30 cellular contexts compared by ENCODE assay signal in the genomic region with DNA sequence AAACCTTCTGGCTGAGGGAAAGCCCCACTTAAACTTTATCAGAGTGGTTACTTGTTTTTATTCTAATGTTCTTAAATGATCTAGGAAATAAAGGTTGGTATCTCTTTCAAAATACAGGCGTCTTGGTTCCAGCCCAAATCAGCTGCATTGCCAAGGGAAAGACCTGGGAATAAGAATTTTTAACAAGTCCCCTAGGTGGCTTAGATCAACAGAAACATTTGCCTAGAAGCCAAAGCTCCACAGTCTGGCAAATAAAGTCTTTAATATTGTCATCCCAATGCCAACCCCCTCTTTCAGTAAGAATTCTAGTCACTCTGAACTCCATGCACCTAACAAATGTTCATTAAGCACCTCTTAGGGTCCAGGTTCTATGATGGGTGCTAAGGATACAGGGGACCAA.
"Had no signal": no experiment of that assay in that cellular context is flagged by ENCODE, and none has a peak within 500 bp of the region (broad histone marks: within the 10 kb centered on the region; RNA-seq: fewer than 3 reads in every experiment).

No MANE protein-coding gene starts in this region.

- H3K9me3 ChIP-seq: adrenal gland had no signal

- H3K27me3 ChIP-seq: adrenal gland had no signal

- H3K27ac ChIP-seq: adrenal gland, VCaP had no signal

- H3K36me3 ChIP-seq: adrenal gland had no signal

- DNase-seq: activated B cell treated with CpG ODN at 0.5 μM for 24 hours; activated CD4-positive, alpha-beta memory T cell treated with anti-CD3 and anti-CD28 coated beads for 36 hours; activated CD4-positive, alpha-beta T cell treated with anti-CD3 and anti-CD28 coated beads for 4 hours; activated CD4-positive, alpha-beta T cell treated with anti-CD3 and anti-CD28 coated beads, Interleukin-2, amount 50 U/mL, for 1 hour; activated CD4-positive, CD25-positive, alpha-beta regulatory T cell treated with anti-CD3 and anti-CD28 coated beads, Interleukin-2, amount 50 U/mL, for 72 hours; activated CD8-positive, alpha-beta memory T cell treated with anti-CD3 and anti-CD28 coated beads, Interleukin-2, amount 50 U/mL, for 4 hours; activated gamma-delta T cell treated with Interleukin-2 at 50 U/mL for 16 hours; activated naive CD4-positive, alpha-beta T cell treated with anti-CD3 and anti-CD28 coated beads, Interleukin-2, amount 10 ng/mL, durations not matched to agents 7 days and 5 days; activated naive CD8-positive, alpha-beta T cell treated with anti-CD3 and anti-CD28 coated beads for 36 hours; activated T-cell treated with anti-CD3 and anti-CD28 coated beads for 4 hours; activated T-cell treated with anti-CD3 and anti-CD28 coated beads, Interleukin-2, amount 50 U/mL, for 4 hours; adrenal gland; anterior cingulate cortex; central memory CD4-positive, alpha-beta T cell; Kasumi-1; MM.1S; MV-4-11; NCI-H1092; NCI-H1436 treated with DMSO at 0.1 percent for 48 hours; NCI-H1694 treated with DMSO at 0.1 percent for 48 hours; NCI-H2029; NCI-H510A treated with DMSO at 0.1 percent for 48 hours; OCI-M1; Right ventricle myocardium superior; SW 1271; T-helper 1 cell; T-helper 2 cell; T-helper 9 cell had no signal

- FAIRE-seq: bronchial epithelial cell had no signal

- ATAC-seq: activated T-cell treated with anti-CD3 and anti-CD28 coated beads, Interleukin-2, amount 50 U/mL, for 4 hours had no signal

- H3K4me3 ChIP-seq: adrenal gland had no signal
